Comparison of ENCODE assay signal across 1 cellular context in the genomic region with DNA sequence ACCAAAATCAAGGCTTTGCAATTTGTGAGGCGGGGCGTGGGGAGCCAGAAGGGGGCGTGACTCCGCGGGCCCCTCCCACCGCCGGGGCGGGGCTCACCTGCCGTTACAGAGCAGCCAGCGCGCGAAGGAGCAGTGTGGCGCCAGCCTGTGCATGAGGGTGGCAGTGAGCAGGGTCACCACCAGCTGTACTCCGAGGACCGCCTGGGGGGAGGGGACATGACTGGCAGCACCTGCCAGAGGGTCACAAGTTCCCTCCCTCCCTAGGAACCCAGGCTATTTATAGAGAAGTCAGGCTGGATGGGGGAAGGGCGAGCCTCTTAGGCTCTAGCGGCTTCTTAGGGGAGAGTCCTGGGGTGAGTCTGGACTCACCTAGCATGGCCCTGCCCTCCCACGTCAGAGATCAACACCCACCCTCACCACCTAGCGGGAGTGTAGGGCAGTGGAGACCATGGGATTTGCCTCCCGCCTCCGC.
TF ChIP-seq lines count a peak whose summit lies in the region.

No MANE protein-coding gene starts in this region.

TF ChIP-seq in K562, 482 proteins besides CTCF, POLR2A, EP300 and RAD21 (continued from another document and continues in another):
- TF ChIP-seq AFF4 (CRISPR knock-in tag; IDR thresholded peaks at IDR 0.05) (peak; percentile 69; the same call in 1 of the 2 replicates), GATAD2B (IDR thresholded peaks at IDR 0.05; ENCODE audit: borderline replicate concordance) (no peak), ZNF41 (CRISPR knock-in tag; conservative IDR thresholded peaks at IDR 0.05) (no peak), MAFG (tag; conservative IDR thresholded peaks at IDR 0.05) (no peak), ZNF586 (CRISPR knock-in tag; conservative IDR thresholded peaks at IDR 0.05) (no peak), ZNF239 (CRISPR knock-in tag; IDR thresholded peaks at IDR 0.05) (no peak), PYGO2 (tag; IDR thresholded peaks at IDR 0.05) (no peak), VEZF1 (CRISPR knock-in tag; IDR thresholded peaks at IDR 0.05) (peak; percentile 67), NCOA4 (IDR thresholded peaks at IDR 0.05; ENCODE audit: partially characterized antibody) (no peak), PPARD (CRISPR knock-in tag; IDR thresholded peaks at IDR 0.05) (no peak), MEIS2 (IDR thresholded peaks at IDR 0.05; ENCODE audit: partially characterized antibody) (no peak), FOXK1 (CRISPR knock-in tag; IDR thresholded peaks at IDR 0.05; ENCODE audit: borderline replicate concordance) (no peak), ZBTB5 (IDR thresholded peaks at IDR 0.05) (no peak), FOXJ2 (tag; IDR thresholded peaks at IDR 0.05) (no peak), FOS (IDR thresholded peaks at IDR 0.05; ENCODE audit: extremely low read depth, insufficient read length) (no peak), BRD9 (IDR thresholded peaks at IDR 0.05; ENCODE audit: low read depth, partially characterized antibody) (no peak), SMAD1 (IDR thresholded peaks at IDR 0.05; ENCODE audit: low read depth, low read length, partially characterized antibody) (no peak), ZNF551 (CRISPR knock-in tag; IDR thresholded peaks at IDR 0.05) (no peak), ZNF121 (CRISPR knock-in tag; conservative IDR thresholded peaks at IDR 0.05) (no peak), ZNF232 (CRISPR knock-in tag; IDR thresholded peaks at IDR 0.05) (no peak), PHF21A (IDR thresholded peaks at IDR 0.05; ENCODE audit: borderline replicate concordance, low read depth) (no peak), RERE (CRISPR knock-in tag; IDR thresholded peaks at IDR 0.05; ENCODE audit: borderline replicate concordance) (no peak), CBX3 (IDR thresholded peaks at IDR 0.05; ENCODE audit: borderline replicate concordance in 1 of 2, low read length in 2 of 2) (peak in 1 of 2 experiments; percentile 36; a peak in 1 of 3 replicates), ZNF12 (CRISPR knock-in tag; IDR thresholded peaks at IDR 0.05) (no peak), TGIF2 (CRISPR knock-in tag; IDR thresholded peaks at IDR 0.05) (no peak), ZNF79 (CRISPR knock-in tag; IDR thresholded peaks at IDR 0.05; ENCODE audit: low read depth) (no peak), ZNF695 (CRISPR knock-in tag; IDR thresholded peaks at IDR 0.05) (no peak), MYNN (IDR thresholded peaks at IDR 0.05) (peak; percentile 64; the same call in 1 of the 2 replicates), MYNN (CRISPR knock-in tag; IDR thresholded peaks at IDR 0.05) (no peak), STAG1 (CRISPR knock-in tag; IDR thresholded peaks at IDR 0.05; ENCODE audit: borderline replicate concordance) (0 out of 2 replicates have a peak, but pooled peaks have one; percentile 10), CTBP1 (IDR thresholded peaks at IDR 0.05; ENCODE audit: borderline replicate concordance) (peak; percentile 83), POLR2AphosphoS5 (IDR thresholded peaks at IDR 0.05; ENCODE audit: control insufficient read depth, insufficient read depth, low read depth, low read length) (peak; percentile 70), ZNF512 (tag; IDR thresholded peaks at IDR 0.05) (no peak)
- TF ChIP-seq, protein P1, sequence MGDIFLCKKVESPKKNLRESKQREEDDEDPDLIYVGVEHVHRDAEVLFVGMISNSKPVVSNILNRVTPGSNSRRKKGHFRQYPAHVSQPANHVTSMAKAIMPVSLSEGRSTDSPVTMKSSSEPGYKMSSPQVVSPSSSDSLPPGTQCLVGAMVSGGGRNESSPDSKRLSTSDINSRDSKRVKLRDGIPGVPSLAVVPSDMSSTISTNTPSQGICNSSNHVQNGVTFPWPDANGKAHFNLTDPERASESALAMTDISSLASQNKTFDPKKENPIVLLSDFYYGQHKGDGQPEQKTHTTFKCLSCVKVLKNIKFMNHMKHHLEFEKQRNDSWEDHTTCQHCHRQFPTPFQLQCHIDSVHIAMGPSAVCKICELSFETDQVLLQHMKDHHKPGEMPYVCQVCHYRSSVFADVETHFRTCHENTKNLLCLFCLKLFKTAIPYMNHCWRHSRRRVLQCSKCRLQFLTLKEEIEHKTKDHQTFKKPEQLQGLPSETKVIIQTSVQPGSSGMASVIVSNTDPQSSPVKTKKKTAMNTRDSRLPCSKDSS (IDR thresholded peaks at IDR 0.05; ENCODE audit: low read depth, partially characterized antibody): no peak
- TF ChIP-seq, protein P2, sequence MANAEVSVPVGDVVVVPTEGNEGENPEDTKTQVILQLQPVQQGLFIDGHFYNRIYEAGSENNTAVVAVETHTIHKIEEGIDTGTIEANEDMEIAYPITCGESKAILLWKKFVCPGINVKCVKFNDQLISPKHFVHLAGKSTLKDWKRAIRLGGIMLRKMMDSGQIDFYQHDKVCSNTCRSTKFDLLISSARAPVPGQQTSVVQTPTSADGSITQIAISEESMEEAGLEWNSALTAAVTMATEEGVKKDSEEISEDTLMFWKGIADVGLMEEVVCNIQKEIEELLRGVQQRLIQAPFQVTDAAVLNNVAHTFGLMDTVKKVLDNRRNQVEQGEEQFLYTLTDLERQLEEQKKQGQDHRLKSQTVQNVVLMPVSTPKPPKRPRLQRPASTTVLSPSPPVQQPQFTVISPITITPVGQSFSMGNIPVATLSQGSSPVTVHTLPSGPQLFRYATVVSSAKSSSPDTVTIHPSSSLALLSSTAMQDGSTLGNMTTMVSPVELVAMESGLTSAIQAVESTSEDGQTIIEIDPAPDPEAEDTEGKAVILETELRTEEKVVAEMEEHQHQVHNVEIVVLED (CRISPR knock-in tag; IDR thresholded peaks at IDR 0.05): no peak
- TF ChIP-seq, protein P3, sequence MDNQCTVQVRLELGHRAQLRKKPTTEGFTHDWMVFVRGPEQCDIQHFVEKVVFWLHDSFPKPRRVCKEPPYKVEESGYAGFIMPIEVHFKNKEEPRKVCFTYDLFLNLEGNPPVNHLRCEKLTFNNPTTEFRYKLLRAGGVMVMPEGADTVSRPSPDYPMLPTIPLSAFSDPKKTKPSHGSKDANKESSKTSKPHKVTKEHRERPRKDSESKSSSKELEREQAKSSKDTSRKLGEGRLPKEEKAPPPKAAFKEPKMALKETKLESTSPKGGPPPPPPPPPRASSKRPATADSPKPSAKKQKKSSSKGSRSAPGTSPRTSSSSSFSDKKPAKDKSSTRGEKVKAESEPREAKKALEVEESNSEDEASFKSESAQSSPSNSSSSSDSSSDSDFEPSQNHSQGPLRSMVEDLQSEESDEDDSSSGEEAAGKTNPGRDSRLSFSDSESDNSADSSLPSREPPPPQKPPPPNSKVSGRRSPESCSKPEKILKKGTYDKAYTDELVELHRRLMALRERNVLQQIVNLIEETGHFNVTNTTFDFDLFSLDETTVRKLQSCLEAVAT (IDR thresholded peaks at IDR 0.05): no peak
- TF ChIP-seq, protein P4, sequence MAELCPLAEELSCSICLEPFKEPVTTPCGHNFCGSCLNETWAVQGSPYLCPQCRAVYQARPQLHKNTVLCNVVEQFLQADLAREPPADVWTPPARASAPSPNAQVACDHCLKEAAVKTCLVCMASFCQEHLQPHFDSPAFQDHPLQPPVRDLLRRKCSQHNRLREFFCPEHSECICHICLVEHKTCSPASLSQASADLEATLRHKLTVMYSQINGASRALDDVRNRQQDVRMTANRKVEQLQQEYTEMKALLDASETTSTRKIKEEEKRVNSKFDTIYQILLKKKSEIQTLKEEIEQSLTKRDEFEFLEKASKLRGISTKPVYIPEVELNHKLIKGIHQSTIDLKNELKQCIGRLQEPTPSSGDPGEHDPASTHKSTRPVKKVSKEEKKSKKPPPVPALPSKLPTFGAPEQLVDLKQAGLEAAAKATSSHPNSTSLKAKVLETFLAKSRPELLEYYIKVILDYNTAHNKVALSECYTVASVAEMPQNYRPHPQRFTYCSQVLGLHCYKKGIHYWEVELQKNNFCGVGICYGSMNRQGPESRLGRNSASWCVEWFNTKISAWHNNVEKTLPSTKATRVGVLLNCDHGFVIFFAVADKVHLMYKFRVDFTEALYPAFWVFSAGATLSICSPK (IDR thresholded peaks at IDR 0.05; ENCODE audit: borderline replicate concordance): no peak
